In genomic region chr1:187634940-187635339, GRCh38 we compare ENCODE assay signal across 1 cellular context.
TF ChIP-seq lines count a peak whose summit lies in the region.

No MANE protein-coding gene starts in this region.

TF ChIP-seq in H1, 55 proteins besides CTCF, POLR2A, EP300 and RAD21:
- no peak for TF ChIP-seq ASH2L (IDR thresholded peaks at IDR 0.05; ENCODE audit: low read length)
- TF ChIP-seq KDM1A (IDR thresholded peaks at IDR 0.05; ENCODE audit: borderline replicate concordance, low read length) = no peak
- TF ChIP-seq CREB1 (IDR thresholded peaks at IDR 0.05) = no peak
- TF ChIP-seq RXRA (IDR thresholded peaks at IDR 0.05; ENCODE audit: insufficient read depth, low read depth, low read length) = no peak
- TF ChIP-seq USF2 (IDR thresholded peaks at IDR 0.05; ENCODE audit: low read length) = no peak
- no peak for TF ChIP-seq GABPA (IDR thresholded peaks at IDR 0.05; ENCODE audit: borderline replicate concordance, insufficient read depth, low read length)
- no peak for TF ChIP-seq BACH1 (IDR thresholded peaks at IDR 0.05; ENCODE audit: low read length)
